In genomic region chr10:110568055-110568735, GRCh38 we compare ENCODE assay signal across 8 cellular contexts. TPM values are rescaled to one million over a fixed set of nuclear protein-coding genes. Genes with fewer than 3 reads are reported as not detected.
DNase-seq lines count a peak whose midpoint lies in the region; ATAC-seq, FAIRE-seq and TF ChIP-seq lines count a peak whose summit lies in the region.

No MANE protein-coding gene starts in this region.

- H3K27ac Mint-ChIP-seq in activated CD8-positive, alpha-beta T cell treated with anti-CD3 and anti-CD28 coated beads for 36 hours = peak overlapping the region; percentile 99
- peak overlapping the region; percentile 91 for H3K27ac Mint-ChIP-seq in endothelial cell (ENCODE audit: unreplicated experiment)

- peaks cover 25% of the 10 kb centered on the region for H3K36me3 Mint-ChIP-seq in activated CD8-positive, alpha-beta T cell treated with anti-CD3 and anti-CD28 coated beads for 36 hours (ENCODE audit: low read depth)
- H3K36me3 Mint-ChIP-seq in endothelial cell (ENCODE audit: low read depth, unreplicated experiment) = no peaks in the 10 kb centered on the region

- peak overlapping the region; percentile 88 for H3K4me2 ChIP-seq in Loucy (ENCODE audit: low read depth, low read length, poor library complexity, severe bottlenecking)

- H3K27me3 Mint-ChIP-seq in activated CD8-positive, alpha-beta T cell treated with anti-CD3 and anti-CD28 coated beads for 36 hours = peaks cover 14% of the 10 kb centered on the region
- H3K27me3 Mint-ChIP-seq in endothelial cell (ENCODE audit: unreplicated experiment) = no peaks in the 10 kb centered on the region

- ATAC-seq in activated CD8-positive, alpha-beta T cell treated with anti-CD3 and anti-CD28 coated beads for 36 hours = peak; percentile 40

- H3K9ac ChIP-seq in Loucy (ENCODE audit: low read depth, low read length, poor library complexity, severe bottlenecking) = peak overlapping the region; percentile 87
- peak overlapping the region; percentile 78 to 79 for H3K9ac ChIP-seq in mucosa of rectum (ENCODE audit: low read depth in 1 of 2, low read length in 2 of 2)

- TF ChIP-seq CTCF in Loucy (conservative IDR thresholded peaks at IDR 0.05; ENCODE audit: low read length) = no peak
- no peak for TF ChIP-seq CTCF in activated CD8-positive, alpha-beta T cell treated with anti-CD3 and anti-CD28 coated beads for 36 hours (IDR thresholded peaks at IDR 0.05)
- TF ChIP-seq CTCF in endothelial cell (IDR thresholded peaks at IDR 0.05; ENCODE audit: unreplicated experiment) = no peak

- H3K36me3 ChIP-seq in Loucy (ENCODE audit: insufficient read depth, low read length) (no peaks in the 10 kb centered on the region), mucosa of rectum (ENCODE audit: control insufficient read depth in 2 of 2, insufficient read depth in 2 of 2, low read length in 2 of 2) (peaks cover 0 to 3% of the 10 kb centered on the region in 2 donors)

- H3K27ac ChIP-seq in mucosa of rectum (ENCODE audit: low read depth in 2 of 2, low read length in 2 of 2) = peak overlapping the region; percentile 79 to 86

- FAIRE-seq in GM12891 (lab: Jason Lieb, UNC) (no peak), H54 (lab: Jason Lieb, UNC) (no peak)

- H4K20me1 ChIP-seq in Loucy (ENCODE audit: insufficient read depth, low read length, poor library complexity, severe bottlenecking) = peaks cover 53% of the 10 kb centered on the region

- intact Hi-C loops in activated CD8-positive, alpha-beta T cell treated with anti-CD3 and anti-CD28 coated beads for 36 hours (cut with micrococcal nuclease) = no loop called here

- H2AFZ ChIP-seq in Loucy (ENCODE audit: low read length) = peak overlapping the region; percentile 97

- no peaks in the 10 kb centered on the region for H3K9me3 Mint-ChIP-seq in activated CD8-positive, alpha-beta T cell treated with anti-CD3 and anti-CD28 coated beads for 36 hours
- H3K9me3 Mint-ChIP-seq in endothelial cell (ENCODE audit: unreplicated experiment) = no peaks in the 10 kb centered on the region

- DNase-seq in GM12891 (ENCODE audit: insufficient read length, low spot score) = peak; percentile 16
- peak; percentile 28 for DNase-seq in H54 (ENCODE audit: insufficient read length, low spot score)
- DNase-seq in activated CD8-positive, alpha-beta T cell treated with anti-CD3 and anti-CD28 coated beads for 36 hours = peak; percentile 74
- DNase-seq in endothelial cell (ENCODE audit: low spot score) = peak; percentile 35
- peak; percentile 28 for DNase-seq in stimulated activated CD8-positive, alpha-beta memory T cell treated with anti-CD3 and anti-CD28 coated beads, Interleukin-7, amount 100 ng/mL, for 24 hours (ENCODE audit: low read depth)
- no peak for DNase-seq in OCI-M2 (lab: John Stamatoyannopoulos, UW; ENCODE audit: unreplicated experiment)

- no peaks in the 10 kb centered on the region for H3K9me2 ChIP-seq in Loucy (replicated peaks; ENCODE audit: low read depth, low read length)

- TF ChIP-seq POLR2A in GM12891 (IDR thresholded peaks at IDR 0.05; ENCODE audit: low read depth, low read length) = peak; percentile 31; the same call in 1 of the 2 replicates
- no peak for TF ChIP-seq POLR2A in H54 (IDR thresholded peaks at IDR 0.05; ENCODE audit: low read depth, low read length)

- H3K79me2 ChIP-seq in Loucy (ENCODE audit: insufficient read depth, low read length) = peaks cover 64% of the 10 kb centered on the region

- H3K4me3 ChIP-seq in Loucy (ENCODE audit: low read length, poor library complexity, severe bottlenecking) (peak overlapping the region; percentile 88), mucosa of rectum (ENCODE audit: low read length in 2 of 2) (peak overlapping the region; percentile 87 to 90)

- H3K4me1 ChIP-seq in Loucy (ENCODE audit: insufficient read depth, low read length, poor library complexity, severe bottlenecking) (peaks cover 37% of the 10 kb centered on the region), mucosa of rectum (ENCODE audit: control insufficient read depth in 2 of 2, insufficient read depth in 2 of 2, low read length in 2 of 2) (peaks cover 8% of the 10 kb centered on the region in 2 donors)

- CTCF ChIA-PET in activated CD8-positive, alpha-beta T cell treated with anti-CD3 and anti-CD28 coated beads for 36 hours (lab: Charles Lee) = no interaction called here

- POLR2A ChIA-PET in activated CD8-positive, alpha-beta T cell treated with anti-CD3 and anti-CD28 coated beads for 36 hours (lab: Charles Lee) = interaction anchor here (0.9 to 2.8 kb wide), 6 partner anchors 11 to 263 kb away, joined by 3 to 11 read pairs (median 4); partner anchors contain the start of gene SMNDC1

- H3K4me1 Mint-ChIP-seq in activated CD8-positive, alpha-beta T cell treated with anti-CD3 and anti-CD28 coated beads for 36 hours (ENCODE audit: low read depth) = peaks cover 38% of the 10 kb centered on the region
- peaks cover 11% of the 10 kb centered on the region for H3K4me1 Mint-ChIP-seq in endothelial cell (ENCODE audit: unreplicated experiment)

- H3K4me3 Mint-ChIP-seq in activated CD8-positive, alpha-beta T cell treated with anti-CD3 and anti-CD28 coated beads for 36 hours = peak overlapping the region; percentile 98
- peak overlapping the region; percentile 95 for H3K4me3 Mint-ChIP-seq in endothelial cell (ENCODE audit: unreplicated experiment)

- H3F3A ChIP-seq in Loucy (ENCODE audit: low read depth) = no peaks in the 10 kb centered on the region

- H3K9me3 ChIP-seq in Loucy (ENCODE audit: insufficient read depth, low read depth, low read length) (no peaks in the 10 kb centered on the region), mucosa of rectum (ENCODE audit: control insufficient read depth in 2 of 2, low read length in 2 of 2) (no peaks in the 10 kb centered on the region)

- no peaks in the 10 kb centered on the region for H3K27me3 ChIP-seq in Loucy (ENCODE audit: insufficient read depth, low read length, poor library complexity, severe bottlenecking)
- peaks cover 0 to 3% of the 10 kb centered on the region in 2 donors for H3K27me3 ChIP-seq in mucosa of rectum (ENCODE audit: control insufficient read depth in 2 of 2, insufficient read depth in 2 of 2, low read length in 2 of 2)

TF ChIP-seq in GM12891, 5 proteins besides CTCF, POLR2A, EP300 and RAD21:
- TF ChIP-seq SPI1 (IDR thresholded peaks at IDR 0.05; ENCODE audit: low read depth, low read length) = 0 out of 2 replicates have a peak, but pooled peaks have one; percentile 18
- TF ChIP-seq POU2F2 (IDR thresholded peaks at IDR 0.05; ENCODE audit: low read depth, low read length) = 0 out of 2 replicates have a peak, but pooled peaks have one; percentile 23
- no peak for TF ChIP-seq TAF1 (IDR thresholded peaks at IDR 0.05; ENCODE audit: low read depth, low read length)
- TF ChIP-seq PAX5 (IDR thresholded peaks at IDR 0.05; ENCODE audit: insufficient read depth, low read length, severe bottlenecking) = no peak
- TF ChIP-seq POLR2AphosphoS5 (IDR thresholded peaks at IDR 0.05; ENCODE audit: low read depth, low read length) = no peak

RNA-seq across cellular contexts. Expression of gene SMC3, which starts 0.7 kb away (rescaled TPM):
- polyA plus RNA-seq in GM12891 (2012; ENCODE audit: low read depth, missing spikeins) = 30.3 TPM
- total RNA-seq in activated CD8-positive, alpha-beta T cell treated with anti-CD3 and anti-CD28 coated beads for 36 hours = 10 to 100 TPM; 69.7 to 71.2 TPM
- total RNA-seq in endothelial cell (ENCODE audit: unreplicated experiment) = 36.2 TPM
